8 cellular contexts compared by ENCODE assay signal in the genomic region with DNA sequence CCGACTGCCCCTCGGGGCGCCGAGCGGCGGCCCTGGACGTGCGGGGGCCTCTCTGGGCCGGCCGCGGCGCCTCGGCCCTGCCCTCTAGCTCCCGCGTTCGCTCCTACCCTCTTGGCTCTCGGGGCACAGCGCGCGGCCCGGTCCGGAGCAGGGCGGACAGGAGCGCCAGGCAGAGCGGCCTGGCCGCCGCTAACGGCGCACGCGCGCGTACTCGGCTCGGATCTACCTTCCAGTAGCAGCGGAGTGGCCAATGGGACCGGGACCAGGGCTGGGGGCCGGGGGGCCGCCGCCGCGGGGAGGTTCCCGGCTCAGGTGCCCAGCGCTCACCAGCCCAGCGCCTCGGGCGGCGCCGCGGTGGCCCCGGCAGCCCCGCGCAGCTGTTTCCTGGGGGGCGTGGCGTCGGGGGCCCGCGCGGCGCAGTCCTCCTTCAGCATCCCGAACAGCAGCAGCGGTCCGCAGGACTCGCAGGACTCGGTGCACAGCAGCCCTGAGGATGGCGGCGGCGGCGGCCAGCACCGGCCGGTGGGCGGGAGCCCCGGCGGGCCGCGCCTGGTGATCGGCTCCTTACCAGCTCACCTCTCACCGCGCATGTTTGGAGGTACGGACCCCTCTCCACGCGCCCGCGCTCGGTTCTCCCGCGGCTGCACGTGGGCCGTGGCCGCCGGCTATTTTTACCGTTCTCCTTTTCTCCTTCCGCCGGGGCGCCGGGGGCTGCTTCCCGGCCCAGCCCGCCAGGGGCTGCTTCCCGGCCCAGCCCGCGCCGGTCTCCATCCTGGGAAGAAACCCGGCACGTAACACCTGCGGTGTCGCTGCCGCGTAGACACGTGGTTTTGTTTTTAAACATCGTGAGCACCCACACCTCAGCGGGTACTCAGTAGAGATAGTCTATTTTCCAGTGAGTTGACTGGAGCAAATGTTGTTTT.
DNase-seq lines count a peak whose midpoint lies in the region; ATAC-seq, FAIRE-seq and TF ChIP-seq lines count a peak whose summit lies in the region.
"Not testable (repeated sequence)": the region's sequence is repeated elsewhere in the genome, so short reads cannot be mapped to it uniquely, and the experiment has no call there.

No MANE protein-coding gene starts in this region.

- FAIRE-seq in frontal cortex (lab: Jason Lieb, UNC): not testable (repeated sequence)

- H3K4me1 ChIP-seq in HCT116 (ENCODE audit: control insufficient read depth in 1 of 2, insufficient read depth in 2 of 2, low read length in 2 of 2); SJSA1 (replicated peaks); suprapubic skin: not testable (repeated sequence)

- H3K27ac ChIP-seq in HCT116 (ENCODE audit: low read depth, low read length) (peak overlapping the region; percentile 96), SJSA1 (peak overlapping the region; percentile 70), suprapubic skin (peak overlapping the region; percentile 88)
- not testable (repeated sequence) for H3K27ac ChIP-seq in neural cell (ENCODE audit: low read length)

- peak overlapping the region; percentile 75 for H3K4me2 ChIP-seq in HCT116 (ENCODE audit: low read length)
- H3K4me2 ChIP-seq in neural cell (ENCODE audit: low read length): not testable (repeated sequence)

- H3K9me3 ChIP-seq in HCT116 (ENCODE audit: control insufficient read depth in 1 of 2, insufficient read depth in 1 of 2, low read depth in 1 of 2, low read length in 2 of 2); SJSA1 (replicated peaks); neural cell (ENCODE audit: low read length); suprapubic skin: not testable (repeated sequence)

- not testable (repeated sequence) for TF ChIP-seq EP300 in neural cell (conservative IDR thresholded peaks at IDR 0.05; ENCODE audit: poor library complexity, severe bottlenecking); suprapubic skin (IDR thresholded peaks at IDR 0.05)

- H3K27me3 ChIP-seq in HCT116 (ENCODE audit: insufficient read depth, low read length); SJSA1 (replicated peaks); neural cell (ENCODE audit: insufficient read depth, low read depth, low read length); suprapubic skin: not testable (repeated sequence)

- H4K20me1 ChIP-seq in HCT116 (ENCODE audit: insufficient read depth); neural cell (ENCODE audit: insufficient read depth): not testable (repeated sequence)

- CTCF ChIA-PET in HCT116 (lab: Charles Lee): not testable (repeated sequence)

- H2AFZ ChIP-seq in HCT116 (ENCODE audit: low read depth, low read length, poor library complexity, severe bottlenecking): peak overlapping the region; percentile 35
- not testable (repeated sequence) for H2AFZ ChIP-seq in neural cell (ENCODE audit: low read depth, low read length)

- not testable (repeated sequence) for TF ChIP-seq CTCF in HCT116 (IDR thresholded peaks at IDR 0.05 in 2 of 3, conservative IDR thresholded peaks at IDR 0.05 in 1 of 3; ENCODE audit: borderline replicate concordance in 1 of 3, insufficient read depth in 1 of 3, low read depth in 2 of 3, low read length in 2 of 3); neural cell (IDR thresholded peaks at IDR 0.05; ENCODE audit: poor library complexity, severe bottlenecking); suprapubic skin (IDR thresholded peaks at IDR 0.05)

- peak; percentile 83 for ATAC-seq in HCT116

- H3F3A ChIP-seq in neural cell (ENCODE audit: insufficient read depth, low read length, poor library complexity, severe bottlenecking): not testable (repeated sequence)

- 1% methylated on average over 14 of the region's 111 CpGs for WGBS in suprapubic skin

- H3K9ac ChIP-seq in HCT116 (ENCODE audit: low read length) (peak overlapping the region; percentile 68), neural cell (ENCODE audit: low read length) (peak overlapping the region; percentile 71)

- RAD21 ChIA-PET in HCT116 (lab: Charles Lee; ENCODE audit: low non-redundant PET in 1 of 2, low total read pairs in 2 of 2, uncharacterized antibody in 2 of 2, unreplicated experiment in 2 of 2): not testable (repeated sequence)

- not testable (repeated sequence) for H3K79me2 ChIP-seq in HCT116 (ENCODE audit: insufficient read depth, low read length); neural cell (replicated peaks; ENCODE audit: insufficient read depth, low read length)

- DNase-seq in GDM1 (lab: John Stamatoyannopoulos, UW) (peak; percentile 69), HCT116 (ENCODE audit: low read depth, low spot score) (peak; percentile 27), M059J (ENCODE audit: low read depth) (peak; percentile 70), SJSA1 (ENCODE audit: low read depth in 1 of 2, low spot score in 2 of 2) (peak; percentile 70 to 72), frontal cortex (ENCODE audit: low spot score in 2 of 2) (peak; percentile 32 to 41), suprapubic skin (ENCODE audit: low spot score in 2 of 2) (peak; percentile 71 to 78)
- DNase-seq in activated naive CD4-positive, alpha-beta T cell treated with anti-CD3 and anti-CD28 coated beads, Interleukin-2, amount 50 U/mL, for 16 hours: peak; percentile 39

- not testable (repeated sequence) for H3K36me3 ChIP-seq in HCT116 (ENCODE audit: control insufficient read depth in 1 of 2, insufficient read depth in 2 of 2, low read length in 2 of 2); neural cell (ENCODE audit: insufficient read depth, low read length); suprapubic skin
- peaks cover 11% of the 10 kb centered on the region for H3K36me3 ChIP-seq in SJSA1

- not testable (repeated sequence) for TF ChIP-seq RAD21 in HCT116 (IDR thresholded peaks at IDR 0.05; ENCODE audit: low read depth); neural cell (conservative IDR thresholded peaks at IDR 0.05)

- intact Hi-C loops in HCT116 (cut with micrococcal nuclease): loop anchor here (2.0 kb wide), 1 partner anchor 238 kb away; a partner anchor contains a TSS

- not testable (repeated sequence) for H3K9me2 ChIP-seq in HCT116 (ENCODE audit: insufficient read depth); neural cell (ENCODE audit: insufficient read depth, low read length)

- peak overlapping the region; percentile 49 to 65 for H3K4me3 ChIP-seq in HCT116 (replicated peaks in 1 of 2; ENCODE audit: low read depth in 1 of 2, low read length in 2 of 2)
- peak overlapping the region; percentile 96 for H3K4me3 ChIP-seq in SJSA1
- H3K4me3 ChIP-seq in neural cell (ENCODE audit: low read length): peak overlapping the region; percentile 70
- H3K4me3 ChIP-seq in suprapubic skin: peak overlapping the region; percentile 89

- BruUV-seq in HCT116 (replicated peaks; lab: Mats Ljungman, UMichigan): not testable (repeated sequence)

- POLR2A ChIA-PET in HCT116 (lab: Charles Lee): not testable (repeated sequence)

- not testable (repeated sequence) for TF ChIP-seq POLR2A in HCT116 (IDR thresholded peaks at IDR 0.05; ENCODE audit: borderline replicate concordance, extremely low read depth, insufficient read depth, insufficient read length); suprapubic skin (IDR thresholded peaks at IDR 0.05)

TF ChIP-seq in HCT116, 20 proteins besides CTCF, POLR2A, EP300 and RAD21:
- TF ChIP-seq POLR2AphosphoS5 (IDR thresholded peaks at IDR 0.05; ENCODE audit: low read depth, low read length) (peak; percentile 46; the same call in 1 of the 2 replicates), ZFX (IDR thresholded peaks at IDR 0.05) (peak; percentile 78), YY1 (IDR thresholded peaks at IDR 0.05; ENCODE audit: extremely low read depth, insufficient replicate concordance, low read depth, low read length) (peak; percentile 6)
- TF ChIP-seq, protein P1, sequence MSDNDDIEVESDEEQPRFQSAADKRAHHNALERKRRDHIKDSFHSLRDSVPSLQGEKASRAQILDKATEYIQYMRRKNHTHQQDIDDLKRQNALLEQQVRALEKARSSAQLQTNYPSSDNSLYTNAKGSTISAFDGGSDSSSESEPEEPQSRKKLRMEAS (IDR thresholded peaks at IDR 0.05): peak; percentile 67
TF ChIP-seq in HCT116: peak in this region for 4; not testable (repeated sequence) for 16.

TF ChIP-seq in neural cell, 6 proteins besides CTCF, POLR2A, EP300 and RAD21:
- TF ChIP-seq MXI1 (conservative IDR thresholded peaks at IDR 0.05; ENCODE audit: poor library complexity, severe bottlenecking): peak; percentile 80
